Comparison of ENCODE assay signal across 29 cellular contexts in genomic region chr9:94891183-94891582, GRCh38.
"Had no signal": no experiment of that assay in that cellular context is flagged by ENCODE, and none has a peak within 500 bp of the region (broad histone marks: within the 10 kb centered on the region; RNA-seq: fewer than 3 reads in every experiment).

No MANE protein-coding gene starts in this region.

- ATAC-seq: stimulated activated effector memory CD8-positive, alpha-beta T cell treated with anti-CD3 and anti-CD28 coated beads, Interleukin-12 subunit alpha, Interleukin-12 subunit beta, amount 100 ng/mL, for 72 hours; stimulated activated memory B cell treated with anti-CD40 and anti-IgM and Interleukin-4, amounts not matched to agents 10 μg/mL and 1 μg/mL and 100 μg/mL, for 72 hours; stimulated activated naive B cell treated with anti-CD40 and anti-IgM and Interleukin-4, amounts not matched to agents 10 μg/mL and 1 μg/mL and 100 μg/mL, for 72 hours; stimulated activated naive CD8-positive, alpha-beta T cell treated with anti-CD3 and anti-CD28 coated beads, Interleukin-15, amount 100 ng/mL, for 72 hours; stimulated activated naive CD8-positive, alpha-beta T cell treated with anti-CD3 and anti-CD28 coated beads, Interleukin-15, Interleukin-2, amounts not matched to agents 100 U/mL and 50 U/mL, for 24 hours; upper lobe of right lung had no signal

- H3K4me1 ChIP-seq: testis, thyroid gland, transverse colon, upper lobe of right lung, uterus had no signal

- H3K36me3 Mint-ChIP-seq: stimulated activated effector memory CD8-positive, alpha-beta T cell treated with anti-CD3 and anti-CD28 coated beads, Interleukin-12 subunit alpha, Interleukin-12 subunit beta, amount 100 ng/mL, for 72 hours had no signal

- H3K27me3 Mint-ChIP-seq: stimulated activated memory B cell treated with anti-CD40 and anti-IgM and Interleukin-4, amounts not matched to agents 10 μg/mL and 1 μg/mL and 100 μg/mL, for 72 hours; stimulated activated naive B cell treated with anti-CD40 and anti-IgM and Interleukin-4, amounts not matched to agents 10 μg/mL and 1 μg/mL and 100 μg/mL, for 72 hours; stimulated activated naive CD8-positive, alpha-beta T cell treated with anti-CD3 and anti-CD28 coated beads, Interleukin-15, amount 100 ng/mL, for 72 hours; stimulated activated naive CD8-positive, alpha-beta T cell treated with anti-CD3 and anti-CD28 coated beads, Interleukin-15, Interleukin-2, amounts not matched to agents 100 ng/mL and 50 ng/mL, for 24 hours; type B pancreatic cell had no signal

- H3K27me3 ChIP-seq: stomach, suprapubic skin, testis, thyroid gland, tibial artery, tibial nerve, transverse colon, upper lobe of left lung, upper lobe of right lung, uterus, vagina had no signal

- H3K9me3 ChIP-seq: stomach, suprapubic skin, testis, thoracic aorta, thyroid gland, vagina had no signal

- FAIRE-seq: urothelium cell line had no signal

- H3K27ac Mint-ChIP-seq: stimulated activated effector memory CD8-positive, alpha-beta T cell treated with anti-CD3 and anti-CD28 coated beads, Interleukin-12 subunit alpha, Interleukin-12 subunit beta, amount 100 ng/mL, for 72 hours; stimulated activated memory B cell treated with anti-CD40 and anti-IgM and Interleukin-4, amounts not matched to agents 10 μg/mL and 1 μg/mL and 100 μg/mL, for 72 hours; stimulated activated naive B cell treated with anti-CD40 and anti-IgM and Interleukin-4, amounts not matched to agents 10 μg/mL and 1 μg/mL and 100 μg/mL, for 72 hours; stimulated activated naive CD8-positive, alpha-beta T cell treated with anti-CD3 and anti-CD28 coated beads, Interleukin-15, amount 100 ng/mL, for 72 hours; stimulated activated naive CD8-positive, alpha-beta T cell treated with anti-CD3 and anti-CD28 coated beads, Interleukin-15, Interleukin-2, amounts not matched to agents 100 ng/mL and 50 ng/mL, for 24 hours; type B pancreatic cell had no signal

- H3K4me3 Mint-ChIP-seq: stimulated activated effector memory CD8-positive, alpha-beta T cell treated with anti-CD3 and anti-CD28 coated beads, Interleukin-12 subunit alpha, Interleukin-12 subunit beta, amount 100 ng/mL, for 72 hours; stimulated activated memory B cell treated with anti-CD40 and anti-IgM and Interleukin-4, amounts not matched to agents 10 μg/mL and 1 μg/mL and 100 μg/mL, for 72 hours; stimulated activated naive B cell treated with anti-CD40 and anti-IgM and Interleukin-4, amounts not matched to agents 10 μg/mL and 1 μg/mL and 100 μg/mL, for 72 hours; stimulated activated naive CD8-positive, alpha-beta T cell treated with anti-CD3 and anti-CD28 coated beads, Interleukin-15, amount 100 ng/mL, for 72 hours; stimulated activated naive CD8-positive, alpha-beta T cell treated with anti-CD3 and anti-CD28 coated beads, Interleukin-15, Interleukin-2, amounts not matched to agents 100 ng/mL and 50 ng/mL, for 24 hours; type B pancreatic cell had no signal

- H3K27ac ChIP-seq: stomach, suprapubic skin, testis, thoracic aorta, thyroid gland, tibial artery, tibial nerve, transverse colon, upper lobe of left lung, upper lobe of right lung, uterus, vagina had no signal

- H3K4me3 ChIP-seq: stomach, suprapubic skin, testis, thoracic aorta, thyroid gland, tibial artery, tibial nerve, transverse colon, upper lobe of left lung, upper lobe of right lung, uterus, vagina had no signal

- H3K36me3 ChIP-seq: stomach, suprapubic skin, thoracic aorta, thyroid gland, tibial artery, transverse colon, upper lobe of left lung, upper lobe of right lung, uterus, vagina had no signal

- DNase-seq: stimulated activated CD4-positive, alpha-beta T cell treated with anti-CD3 and anti-CD28 coated beads, Interleukin-2, amount 100 ng/mL, for 48 hours; stimulated activated CD4-positive, alpha-beta T cell treated with anti-CD3 and anti-CD28 coated beads, Interleukin-4, amount 100 ng/mL, for 1 hour; stimulated activated CD4-positive, alpha-beta T cell treated with anti-CD3 and anti-CD28 coated beads, Interleukin-4, amount 100 ng/mL, for 24 hours; stimulated activated CD4-positive, alpha-beta T cell treated with anti-CD3 and anti-CD28 coated beads, Interleukin-4, amount 100 ng/mL, for 4 hours; stimulated activated CD8-positive, alpha-beta memory T cell treated with anti-CD3 and anti-CD28 coated beads, Interleukin-4, amount 100 ng/mL, for 48 hours; stimulated activated naive B cell treated with anti-CD40 and anti-IgM and Interleukin-4, amounts not matched to agents 10 μg/mL and 1 μg/mL and 100 μg/mL, for 72 hours; stimulated activated naive CD4-positive, alpha-beta T cell; stimulated activated naive CD4-positive, alpha-beta T cell treated with Interleukin-2 at 50 U/mL for 16 hours; stimulated activated naive CD8-positive, alpha-beta T cell treated with anti-CD3 and anti-CD28 coated beads, Interleukin-15, amount 100 ng/mL, for 72 hours; stimulated activated naive CD8-positive, alpha-beta T cell treated with anti-CD3 and anti-CD28 coated beads, Interleukin-15, Interleukin-2, amounts not matched to agents 100 U/mL and 50 U/mL, for 24 hours; stomach; substantia nigra; testis; thyroid gland; tibial artery; transverse colon; trophoblast cell; upper lobe of left lung; upper lobe of right lung; uterus had no signal
